In genomic region chr17:7561028-7561575, GRCh38 we compare ENCODE assay signal across 8 cellular contexts. TPM values are rescaled to one million over a fixed set of nuclear protein-coding genes. Genes with fewer than 3 reads are reported as not detected.
DNase-seq lines count a peak whose midpoint lies in the region; ATAC-seq and TF ChIP-seq lines count a peak whose summit lies in the region.

No MANE protein-coding gene starts in this region.

- H3K27me3 Mint-ChIP-seq in activated CD4-positive, alpha-beta memory T cell treated with anti-CD3 and anti-CD28 coated beads for 36 hours = no peaks in the 10 kb centered on the region

- TF ChIP-seq CTCF in dorsolateral prefrontal cortex (IDR thresholded peaks at IDR 0.05 in 54 of 56, conservative IDR thresholded peaks at IDR 0.05 in 2 of 56; ENCODE audit: low read depth in 1 of 56, partially characterized antibody in 56 of 56) (peak; percentile 55 to 92 (median 81)), lower leg skin (IDR thresholded peaks at IDR 0.05) (peak in 2 of 3 donors; percentile 63 to 94)

- H3K27ac Mint-ChIP-seq in activated CD4-positive, alpha-beta memory T cell treated with anti-CD3 and anti-CD28 coated beads for 36 hours = peak overlapping the region; percentile 91

- CTCF ChIA-PET in activated CD4-positive, alpha-beta memory T cell treated with anti-CD3 and anti-CD28 coated beads for 36 hours (lab: Charles Lee) = interaction anchor here (0.6 to 4.4 kb wide), 53 partner anchors 9 to 340 kb away, joined by 3 to 148 read pairs (median 5); partner anchors contain the start of genes ACAP1, CD68, FXR2 and MPDU1

- WGBS in lower leg skin, 2 donors = 1% methylated on average over 32 of the region's 32 CpGs

- H3K4me3 ChIP-seq in dorsolateral prefrontal cortex = peak overlapping the region; percentile 63 to 100 (median 96)
- H3K4me3 ChIP-seq in lower leg skin (ENCODE audit: low read depth, poor library complexity, severe bottlenecking) = peak overlapping the region; percentile 74

- DNase-seq in AG08395 (ENCODE audit: low spot score) (peak; percentile 92), NCI-H748 (lab: John Stamatoyannopoulos, UW; ENCODE audit: unreplicated experiment) (peak; percentile 92), dorsolateral prefrontal cortex (peak; percentile 82 to 94 (median 90)), lower leg skin (ENCODE audit: low spot score in 2 of 2) (peak; percentile 87 to 99)
- peak; percentile 92 for DNase-seq in activated CD4-positive, alpha-beta memory T cell treated with anti-CD3 and anti-CD28 coated beads for 36 hours
- DNase-seq in stimulated activated CD4-positive, alpha-beta T cell treated with anti-CD3 and anti-CD28 coated beads, Interleukin-4, amount 100 ng/mL, for 48 hours (ENCODE audit: low read depth in 2 of 2) = peak; percentile 83

- intact Hi-C loops in activated CD4-positive, alpha-beta memory T cell treated with anti-CD3 and anti-CD28 coated beads for 36 hours (cut with micrococcal nuclease) = loop anchor here (1.0 to 2.0 kb wide), 8 partner anchors 9 to 204 kb away; partner anchors contain the start of genes POLR2A and TMEM102
- intact Hi-C loops in dorsolateral prefrontal cortex (cut with DNase I) (loop anchor here (2.0 to 10.0 kb wide), 7 partner anchors 46 to 316 kb away; partner anchors contain the start of genes FGF11 (in 1 of the 2), GABARAP (in 1 of the 2), NEURL4 (in 1 of the 2) and POLR2A (in 1 of the 2)), lower leg skin (cut with DNase I; ENCODE audit: low total_unique reads) (loop anchor here (10.0 kb wide), 1 partner anchor 126 kb away; the partner anchor contains the start of genes FGF11 and TMEM102)

- H3K36me3 Mint-ChIP-seq in activated CD4-positive, alpha-beta memory T cell treated with anti-CD3 and anti-CD28 coated beads for 36 hours = peaks cover 23% of the 10 kb centered on the region

- H3K4me1 Mint-ChIP-seq in activated CD4-positive, alpha-beta memory T cell treated with anti-CD3 and anti-CD28 coated beads for 36 hours (ENCODE audit: low read depth) = peaks cover 32% of the 10 kb centered on the region

- H3K9me3 Mint-ChIP-seq in activated CD4-positive, alpha-beta memory T cell treated with anti-CD3 and anti-CD28 coated beads for 36 hours = no peaks in the 10 kb centered on the region

- H3K27me3 ChIP-seq in dorsolateral prefrontal cortex = no peaks in the 10 kb centered on the region

- POLR2A ChIA-PET in activated CD4-positive, alpha-beta memory T cell treated with anti-CD3 and anti-CD28 coated beads for 36 hours (lab: Charles Lee) = interaction anchor here (0.6 to 4.5 kb wide), 15 partner anchors 9 to 231 kb away, joined by 3 to 28 read pairs (median 4); partner anchors contain the start of genes CD68, MPDU1, NEURL4 and POLR2A

- ATAC-seq in GM18907 (IDR thresholded peaks at IDR 0.05; ENCODE audit: unreplicated experiment) (peak; percentile 48), HG03442 (IDR thresholded peaks at IDR 0.05; ENCODE audit: unreplicated experiment) (peak; percentile 47)

- H3K27ac ChIP-seq in dorsolateral prefrontal cortex = peak overlapping the region; percentile 72 to 98 (median 94)

- peak overlapping the region; percentile 91 for H3K4me3 Mint-ChIP-seq in activated CD4-positive, alpha-beta memory T cell treated with anti-CD3 and anti-CD28 coated beads for 36 hours

- no peak for TF ChIP-seq POLR2A in lower leg skin (IDR thresholded peaks at IDR 0.05)

RNA-seq across cellular contexts. Expression of gene SENP3, which starts 0.6 kb away (rescaled TPM):
- 10 to 100 TPM; 50.8 to 53.2 TPM for total RNA-seq in activated CD4-positive, alpha-beta memory T cell treated with anti-CD3 and anti-CD28 coated beads for 36 hours
- 10 to 100 TPM; 41.4 to 93.2 (median 61.6) TPM for total RNA-seq in dorsolateral prefrontal cortex
- 10 to 100 TPM; 39.5 to 53.0 (median 48.7) TPM for total RNA-seq in lower leg skin

RNA-seq across cellular contexts. Expression of gene TNFSF13, which starts 2.6 kb away (rescaled TPM):
- under 1 TPM; 0.71 to 0.94 TPM for total RNA-seq in activated CD4-positive, alpha-beta memory T cell treated with anti-CD3 and anti-CD28 coated beads for 36 hours
- total RNA-seq in dorsolateral prefrontal cortex = 10 to 100 TPM in 119 of 120 experiments, 1 to 10 TPM in 1; 9.4 to 59.7 (median 21.7) TPM
- total RNA-seq in lower leg skin = 10 to 100 TPM in 3 of 4 donors, 1 to 10 TPM in 1; 7.6 to 30.6 (median 17.6) TPM

RNA-seq across cellular contexts. Expression of gene TNFSF12, which starts 12.2 kb away (rescaled TPM):
- 10 to 100 TPM; 19.7 to 22.4 TPM for total RNA-seq in activated CD4-positive, alpha-beta memory T cell treated with anti-CD3 and anti-CD28 coated beads for 36 hours
- 10 to 100 TPM; 25.3 to 97.2 (median 50.2) TPM for total RNA-seq in dorsolateral prefrontal cortex
- total RNA-seq in lower leg skin = 10 to 100 TPM in 3 of 4 donors, 1 to 10 TPM in 1; 9.9 to 31.7 (median 20.9) TPM

RNA-seq across cellular contexts. Expression of gene CD68, which starts 18.3 kb away (rescaled TPM):
- total RNA-seq in activated CD4-positive, alpha-beta memory T cell treated with anti-CD3 and anti-CD28 coated beads for 36 hours = 10 to 100 TPM; 31.5 to 34.1 TPM
- total RNA-seq in dorsolateral prefrontal cortex (10 to 100 TPM in 94 of 120 experiments, 1 to 10 TPM in 26; 2.6 to 53.1 (median 15.0) TPM), lower leg skin (10 to 100 TPM; 14.2 to 26.9 (median 16.2) TPM)

RNA-seq across cellular contexts. Expression of gene MPDU1, which starts 22.6 kb away (rescaled TPM):
- 10 to 100 TPM; 52.6 to 52.9 TPM for total RNA-seq in activated CD4-positive, alpha-beta memory T cell treated with anti-CD3 and anti-CD28 coated beads for 36 hours
- 10 to 100 TPM; 25.1 to 53.7 (median 34.4) TPM for total RNA-seq in dorsolateral prefrontal cortex
- total RNA-seq in lower leg skin = 10 to 100 TPM; 30.4 to 97.7 (median 74.4) TPM

Comparison
In these comparisons a context has a peak if more than half of its experiments do, and no peak if none do; other contexts are left out.
1. Peak in every context shown above with its lines: DNase-seq, ATAC-seq, H3K4me3 ChIP-seq and H3K27ac ChIP-seq.
2. RNA of gene TNFSF13, which starts 2.6 kb away (total RNA-seq): 9.4 to 59.7 TPM in dorsolateral prefrontal cortex and 7.6 to 30.6 TPM in lower leg skin; 0.71 to 0.94 TPM in activated CD4-positive, alpha-beta memory T cell treated with anti-CD3 and anti-CD28 coated beads for 36 hours; every median in the first group is over 4 times any median in the second.